Comparison of ENCODE assay signal across 8 cellular contexts in genomic region chr9:127423934-127424668, GRCh38. TPM values are rescaled to one million over a fixed set of nuclear protein-coding genes. Genes with fewer than 3 reads are reported as not detected.
DNase-seq lines count a peak whose midpoint lies in the region; ATAC-seq, FAIRE-seq and TF ChIP-seq lines count a peak whose summit lies in the region.

TSS of gene ZNF79 (plus strand) at chr9:127424382. CDS start at chr9:127424788, 406 bp downstream.

- peak within 1 kb of the TSS; percentile 81 to 86 for H3K27ac ChIP-seq in ovary
- peak within 1 kb of the TSS; percentile 80 for H3K27ac ChIP-seq in thymus (ENCODE audit: low read depth)

- peak within 1 kb of the TSS; percentile 92 for H3K27ac Mint-ChIP-seq in activated naive CD8-positive, alpha-beta T cell treated with anti-CD3 and anti-CD28 coated beads, Interleukin-2, amount 10 ng/mL, durations not matched to agents 7 days and 5 days

- H3K9me3 Mint-ChIP-seq in activated naive CD8-positive, alpha-beta T cell treated with anti-CD3 and anti-CD28 coated beads, Interleukin-2, amount 10 ng/mL, durations not matched to agents 7 days and 5 days: no peaks in the 10 kb centered on the region

- H3K36me3 Mint-ChIP-seq in activated naive CD8-positive, alpha-beta T cell treated with anti-CD3 and anti-CD28 coated beads, Interleukin-2, amount 10 ng/mL, durations not matched to agents 7 days and 5 days: peaks cover 18% of the 10 kb centered on the region

- WGBS in ovary, 3 donors: 0% methylated on average over 52 to 54 of the region's 54 CpGs
- WGBS in thymus: under 1% methylated on average over 54 of the region's 54 CpGs

- ATAC-seq in HG02840 (IDR thresholded peaks at IDR 0.05; ENCODE audit: low FRiP score, unreplicated experiment): peak; percentile 83
- peak; percentile 89 for ATAC-seq in activated naive CD8-positive, alpha-beta T cell treated with anti-CD3 and anti-CD28 coated beads, Interleukin-2, amount 10 ng/mL, durations not matched to agents 7 days and 5 days (ENCODE audit: low read depth)
- peak; percentile 99 for ATAC-seq in Right ventricle myocardium superior (ENCODE audit: poor library complexity)

- H3K4me3 ChIP-seq in ovary (peak within 1 kb of the TSS; percentile 81), thymus (ENCODE audit: low read length) (peak within 1 kb of the TSS; percentile 63)

- H3K27me3 ChIP-seq in ovary (no peaks in the 10 kb centered on the region), thymus (ENCODE audit: control insufficient read depth, insufficient read depth) (no peaks in the 10 kb centered on the region)

- TF ChIP-seq CTCF in ovary (IDR thresholded peaks at IDR 0.05): peak in 1 of 3 donors; percentile 21

- no peaks in the 10 kb centered on the region for H3K27me3 Mint-ChIP-seq in activated naive CD8-positive, alpha-beta T cell treated with anti-CD3 and anti-CD28 coated beads, Interleukin-2, amount 10 ng/mL, durations not matched to agents 7 days and 5 days

- intact Hi-C loops in Right ventricle myocardium superior (cut with DNase I) (loop anchor here (2.0 kb wide), 1 partner anchor 27 kb away; the partner anchor contains the start of genes LRSAM1 and RPL12), ovary (cut with DNase I) (no loop called here)

- peaks cover 32% of the 10 kb centered on the region for H3K4me1 Mint-ChIP-seq in activated naive CD8-positive, alpha-beta T cell treated with anti-CD3 and anti-CD28 coated beads, Interleukin-2, amount 10 ng/mL, durations not matched to agents 7 days and 5 days

- H3K4me3 Mint-ChIP-seq in activated naive CD8-positive, alpha-beta T cell treated with anti-CD3 and anti-CD28 coated beads, Interleukin-2, amount 10 ng/mL, durations not matched to agents 7 days and 5 days: peak within 1 kb of the TSS; percentile 98

- H3K4me1 ChIP-seq in ovary (ENCODE audit: insufficient read depth) (peaks cover 8% of the 10 kb centered on the region), thymus (ENCODE audit: control insufficient read depth, insufficient read depth, low read length) (peaks cover 5% of the 10 kb centered on the region)

- TF ChIP-seq EP300 in ovary (IDR thresholded peaks at IDR 0.05): peak; percentile 45

- DNase-seq in GM12891 (ENCODE audit: insufficient read length, low spot score): peak; percentile 94
- DNase-seq in NCI-H1436 (lab: John Stamatoyannopoulos, UW): peak; percentile 81
- peak; percentile 84 to 95 for DNase-seq in SW 1271 (lab: John Stamatoyannopoulos, UW)
- DNase-seq in activated naive CD8-positive, alpha-beta T cell treated with anti-CD3 and anti-CD28 coated beads, Interleukin-2, amount 10 ng/mL, durations not matched to agents 7 days and 5 days: peak; percentile 95
- peak; percentile 97 for DNase-seq in Right ventricle myocardium superior
- DNase-seq in ovary: peak; percentile 92 to 95 (median 93)

- no peaks in the 10 kb centered on the region for H3K36me3 ChIP-seq in ovary
- peaks cover 7% of the 10 kb centered on the region for H3K36me3 ChIP-seq in thymus (ENCODE audit: control insufficient read depth, insufficient read depth)

- TF ChIP-seq POLR2A in GM12891 (IDR thresholded peaks at IDR 0.05; ENCODE audit: low read depth, low read length) (peak; percentile 89), ovary (IDR thresholded peaks at IDR 0.05) (peak; percentile 56)

- POLR2A ChIA-PET in activated naive CD8-positive, alpha-beta T cell treated with anti-CD3 and anti-CD28 coated beads, Interleukin-2, amount 10 ng/mL, durations not matched to agents 7 days and 5 days (lab: Charles Lee): interaction anchor here (0.8 to 5.4 kb wide), 11 partner anchors 11 to 292 kb away, joined by 3 to 53 read pairs (median 4); partner anchors contain the start of genes LRSAM1, PTRH1, RPL12 and SLC2A8

- no peaks in the 10 kb centered on the region for H3K9me3 ChIP-seq in ovary
- H3K9me3 ChIP-seq in thymus (ENCODE audit: control insufficient read depth): no peaks in the 10 kb centered on the region

- peak; percentile 92 for FAIRE-seq in GM12891 (lab: Jason Lieb, UNC)

TF ChIP-seq in GM12891, 5 proteins besides CTCF, POLR2A, EP300 and RAD21:
- TF ChIP-seq PAX5 (IDR thresholded peaks at IDR 0.05; ENCODE audit: insufficient read depth, low read length, severe bottlenecking) (no peak), POLR2AphosphoS5 (IDR thresholded peaks at IDR 0.05; ENCODE audit: low read depth, low read length) (peak; percentile 93), SPI1 (IDR thresholded peaks at IDR 0.05; ENCODE audit: low read depth, low read length) (no peak), TAF1 (IDR thresholded peaks at IDR 0.05; ENCODE audit: low read depth, low read length) (peak; percentile 57), POU2F2 (IDR thresholded peaks at IDR 0.05; ENCODE audit: low read depth, low read length) (no peak)
TF ChIP-seq in GM12891: peak in this region for 2.

RNA-seq across cellular contexts. Expression of gene ZNF79, which starts in this region (rescaled TPM):
- polyA plus RNA-seq in GM12891 (2012; ENCODE audit: low read depth, missing spikeins): 4.2 TPM
- 10 to 100 TPM; 14.2 to 15.0 TPM for total RNA-seq in activated naive CD8-positive, alpha-beta T cell treated with anti-CD3 and anti-CD28 coated beads, Interleukin-2, amount 10 ng/mL, durations not matched to agents 7 days and 5 days
- total RNA-seq in Right ventricle myocardium superior: 5.8 TPM
- total RNA-seq in ovary: 10 to 100 TPM in 5 of 7 donors, 1 to 10 TPM in 2; 6.8 to 12.3 (median 11.0) TPM
- polyA plus RNA-seq in ovary: 1 to 10 TPM; 3.9 to 8.1 TPM
- polyA plus RNA-seq in thymus: 3.3 TPM

Comparison
In these comparisons a context has a peak if more than half of its experiments do, and no peak if none do; other contexts are left out.
1. Peak in every context shown above with its lines: DNase-seq, ATAC-seq, H3K4me3 ChIP-seq and H3K27ac ChIP-seq.